In genomic region chr17:79453481-79453880, GRCh38 we compare ENCODE assay signal across 36 cellular contexts.
"Had no signal": no experiment of that assay in that cellular context is flagged by ENCODE, and none has a peak within 500 bp of the region (broad histone marks: within the 10 kb centered on the region; RNA-seq: fewer than 3 reads in every experiment).

No MANE protein-coding gene starts in this region.

- H3K36me3 ChIP-seq: adrenal gland, brain microvascular endothelial cell, breast epithelium, WERI-Rb-1 had no signal

- H3K27ac ChIP-seq: adrenal gland, body of pancreas, brain microvascular endothelial cell, breast epithelium, WERI-Rb-1 had no signal

- H3K4me1 ChIP-seq: adrenal gland, body of pancreas, breast epithelium had no signal

- H3K36me3 Mint-ChIP-seq: activated naive CD4-positive, alpha-beta T cell treated with anti-CD3 and anti-CD28 coated beads, Interleukin-2, amount 50 U/mL, for 72 hours; activated naive CD8-positive, alpha-beta T cell treated with anti-CD3 and anti-CD28 coated beads for 36 hours; WTC11 had no signal

- H3K9me3 ChIP-seq: adrenal gland, body of pancreas, breast epithelium had no signal

- H3K4me3 Mint-ChIP-seq: activated CD4-positive, alpha-beta T cell treated with anti-CD3 and anti-CD28 coated beads for 36 hours; activated CD4-positive, alpha-beta T cell treated with anti-CD3 and anti-CD28 coated beads, Interleukin-2, amount 10 ng/mL, durations not matched to agents 7 days and 5 days; activated CD8-positive, alpha-beta T cell treated with anti-CD3 and anti-CD28 coated beads for 36 hours; activated naive CD4-positive, alpha-beta T cell treated with anti-CD3 and anti-CD28 coated beads for 36 hours; activated naive CD8-positive, alpha-beta T cell treated with anti-CD3 and anti-CD28 coated beads for 36 hours; activated T-cell treated with anti-CD3 and anti-CD28 coated beads, Interleukin-2, amount 50 U/mL, for 4 hours; activated T-cell treated with anti-CD3 and anti-CD28 coated beads, Interleukin-2, amount 50 U/mL, for 72 hours; activated T-helper 1 cell treated with anti-CD3 and anti-CD28 coated beads, Interleukin-12 subunit alpha, Interleukin-12 subunit beta, Interleukin-2, Interleukin-4 antibody, amounts not matched to agents 30 ng/mL and 10 ng/mL and 1 ng/mL, durations not matched to agents 14 hours and 24 hours and 36 hours; activated T-helper 17 cell treated with anti-CD3 and anti-CD28 coated beads, Interleukin-2, amount 50 U/mL, for 72 hours; central memory CD8-positive, alpha-beta T cell; T-helper 1 cell treated with Interleukin-12 subunit alpha and Interleukin-12 subunit beta and Interleukin-4 antibody, amounts not matched to agents 30 μg/mL and 1 μg/mL, for 36 hours; T-helper 2 cell treated with Interferon-gamma antibody and Interleukin-4, amounts not matched to agents 5 μg/mL and 100 μg/mL, for 36 hours; WTC11 had no signal

- DNase-seq: activated CD4-positive, alpha-beta T cell treated with anti-CD3 and anti-CD28 coated beads for 1 hour; activated CD4-positive, alpha-beta T cell treated with anti-CD3 and anti-CD28 coated beads for 36 hours; activated CD4-positive, alpha-beta T cell treated with anti-CD3 and anti-CD28 coated beads for 48 hours; activated CD4-positive, alpha-beta T cell treated with anti-CD3 and anti-CD28 coated beads, Interleukin-2, amount 10 ng/mL, durations not matched to agents 7 days and 5 days; activated CD4-positive, alpha-beta T cell treated with anti-CD3 and anti-CD28 coated beads, Interleukin-2, amount 50 U/mL, for 48 hours; activated CD4-positive, CD25-positive, alpha-beta regulatory T cell; activated CD8-positive, alpha-beta memory T cell treated with anti-CD3 and anti-CD28 coated beads, Interleukin-2, amount 50 U/mL, for 4 hours; activated CD8-positive, alpha-beta T cell treated with anti-CD3 and anti-CD28 coated beads for 36 hours; activated effector memory CD4-positive, alpha-beta T cell treated with anti-CD3 and anti-CD28 coated beads, Interleukin-2, amount 50 U/mL, for 16 hours; activated gamma-delta T cell treated with Interleukin-2 at 50 U/mL for 16 hours; activated naive CD4-positive, alpha-beta T cell; activated naive CD4-positive, alpha-beta T cell treated with anti-CD3 and anti-CD28 coated beads for 36 hours; activated naive CD4-positive, alpha-beta T cell treated with anti-CD3 and anti-CD28 coated beads, Interleukin-2, amount 50 U/mL, for 16 hours; activated naive CD8-positive, alpha-beta T cell treated with anti-CD3 and anti-CD28 coated beads for 36 hours; activated T-cell treated with anti-CD3 and anti-CD28 coated beads for 4 hours; activated T-cell treated with anti-CD3 and anti-CD28 coated beads, Interleukin-2, amount 50 U/mL, for 1 hour; activated T-cell treated with anti-CD3 and anti-CD28 coated beads, Interleukin-2, amount 50 U/mL, for 4 hours; activated T-cell treated with anti-CD3 and anti-CD28 coated beads, Interleukin-2, amount 50 U/mL, for 72 hours; adrenal gland; amniotic stem cell; aorta; body of pancreas; brain microvascular endothelial cell; cerebellar nuclear complex; T-helper 1 cell; T-helper 2 cell; T-helper 9 cell; WERI-Rb-1 had no signal

- H3K27me3 ChIP-seq: adrenal gland, body of pancreas, brain microvascular endothelial cell had no signal

- H3K9me3 Mint-ChIP-seq: activated CD4-positive, alpha-beta T cell treated with anti-CD3 and anti-CD28 coated beads, Interleukin-2, amount 10 ng/mL, durations not matched to agents 7 days and 5 days; activated CD8-positive, alpha-beta T cell treated with anti-CD3 and anti-CD28 coated beads for 36 hours; activated naive CD4-positive, alpha-beta T cell treated with anti-CD3 and anti-CD28 coated beads for 36 hours; activated naive CD4-positive, alpha-beta T cell treated with anti-CD3 and anti-CD28 coated beads, Interleukin-2, amount 50 U/mL, for 72 hours; activated naive CD8-positive, alpha-beta T cell treated with anti-CD3 and anti-CD28 coated beads for 36 hours; activated T-cell treated with anti-CD3 and anti-CD28 coated beads, Interleukin-2, amount 50 U/mL, for 4 hours; activated T-cell treated with anti-CD3 and anti-CD28 coated beads, Interleukin-2, amount 50 U/mL, for 72 hours; activated T-helper 1 cell treated with anti-CD3 and anti-CD28 coated beads, Interleukin-12 subunit alpha, Interleukin-12 subunit beta, Interleukin-2, Interleukin-4 antibody, amounts not matched to agents 30 ng/mL and 10 ng/mL and 1 ng/mL, durations not matched to agents 14 hours and 24 hours and 36 hours; activated T-helper 17 cell treated with anti-CD3 and anti-CD28 coated beads, Interleukin-2, amount 50 U/mL, for 72 hours; central memory CD8-positive, alpha-beta T cell; T-helper 1 cell treated with Interleukin-12 subunit alpha and Interleukin-12 subunit beta and Interleukin-4 antibody, amounts not matched to agents 30 μg/mL and 1 μg/mL, for 36 hours; T-helper 2 cell treated with Interferon-gamma antibody and Interleukin-4, amounts not matched to agents 5 μg/mL and 100 μg/mL, for 36 hours; WTC11 had no signal

- H3K4me3 ChIP-seq: adrenal gland, body of pancreas, breast epithelium had no signal

- H3K27me3 Mint-ChIP-seq: activated CD4-positive, alpha-beta T cell treated with anti-CD3 and anti-CD28 coated beads, Interleukin-2, amount 10 ng/mL, durations not matched to agents 7 days and 5 days; activated CD8-positive, alpha-beta T cell treated with anti-CD3 and anti-CD28 coated beads for 36 hours; activated naive CD8-positive, alpha-beta T cell treated with anti-CD3 and anti-CD28 coated beads for 36 hours had no signal

- H3K27ac Mint-ChIP-seq: activated CD4-positive, alpha-beta T cell treated with anti-CD3 and anti-CD28 coated beads for 36 hours; activated CD4-positive, alpha-beta T cell treated with anti-CD3 and anti-CD28 coated beads, Interleukin-2, amount 10 ng/mL, durations not matched to agents 7 days and 5 days; activated CD8-positive, alpha-beta T cell treated with anti-CD3 and anti-CD28 coated beads for 36 hours; activated naive CD4-positive, alpha-beta T cell treated with anti-CD3 and anti-CD28 coated beads for 36 hours; activated naive CD4-positive, alpha-beta T cell treated with anti-CD3 and anti-CD28 coated beads, Interleukin-2, amount 50 U/mL, for 72 hours; activated naive CD8-positive, alpha-beta T cell treated with anti-CD3 and anti-CD28 coated beads for 36 hours; activated T-cell treated with anti-CD3 and anti-CD28 coated beads, Interleukin-2, amount 50 U/mL, for 72 hours; activated T-helper 1 cell treated with anti-CD3 and anti-CD28 coated beads, Interleukin-12 subunit alpha, Interleukin-12 subunit beta, Interleukin-2, Interleukin-4 antibody, amounts not matched to agents 30 ng/mL and 10 ng/mL and 1 ng/mL, durations not matched to agents 14 hours and 24 hours and 36 hours; activated T-helper 17 cell treated with anti-CD3 and anti-CD28 coated beads, Interleukin-2, amount 50 U/mL, for 72 hours; T-helper 1 cell treated with Interleukin-12 subunit alpha and Interleukin-12 subunit beta and Interleukin-4 antibody, amounts not matched to agents 30 μg/mL and 1 μg/mL, for 36 hours; T-helper 2 cell treated with Interferon-gamma antibody and Interleukin-4, amounts not matched to agents 5 μg/mL and 100 μg/mL, for 36 hours; WTC11 had no signal

- H3K4me1 Mint-ChIP-seq: activated CD4-positive, alpha-beta T cell treated with anti-CD3 and anti-CD28 coated beads for 36 hours; activated CD4-positive, alpha-beta T cell treated with anti-CD3 and anti-CD28 coated beads, Interleukin-2, amount 10 ng/mL, durations not matched to agents 7 days and 5 days; activated naive CD8-positive, alpha-beta T cell treated with anti-CD3 and anti-CD28 coated beads for 36 hours; activated T-helper 17 cell treated with anti-CD3 and anti-CD28 coated beads, Interleukin-2, amount 50 U/mL, for 72 hours; central memory CD8-positive, alpha-beta T cell; WTC11 had no signal
